In the genomic region with DNA sequence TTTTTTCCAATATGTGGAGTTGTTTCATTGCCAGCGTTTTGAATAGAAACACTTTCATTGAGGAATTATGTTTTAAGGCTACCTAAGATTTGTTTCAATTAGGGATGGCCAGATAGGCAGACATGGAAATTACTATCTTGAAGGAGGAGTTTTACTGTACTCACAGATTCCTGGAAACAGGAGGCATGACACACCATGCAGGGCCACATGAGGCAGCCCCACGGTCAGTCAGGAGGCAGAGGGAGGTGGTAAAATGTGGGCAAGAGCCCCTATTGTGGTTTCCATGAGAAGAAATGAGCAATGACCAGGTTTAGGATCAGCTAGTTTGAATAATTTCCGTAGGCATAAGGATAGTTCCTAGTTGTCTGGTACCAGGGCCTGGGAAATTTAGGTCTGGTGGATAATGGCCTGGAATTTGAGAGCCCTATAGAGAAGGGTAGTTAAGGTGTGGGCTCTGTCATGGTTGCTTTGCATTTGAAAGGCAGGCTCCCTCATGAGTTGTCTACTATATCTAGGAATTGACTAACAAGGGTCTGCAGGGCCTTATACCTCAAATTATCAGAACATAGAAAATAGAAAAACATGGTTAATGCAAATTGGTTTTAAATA, we compare ENCODE assay signal across 1 cellular context.
TF ChIP-seq lines count a peak whose summit lies in the region.

No MANE protein-coding gene starts in this region.

TF ChIP-seq in GM23338, 12 proteins besides CTCF, POLR2A, EP300 and RAD21:
- peak; percentile 61; the same call in 1 of the 2 replicates for TF ChIP-seq ZNF462 (CRISPR knock-in tag; IDR thresholded peaks at IDR 0.05)
- TF ChIP-seq, protein P1, sequence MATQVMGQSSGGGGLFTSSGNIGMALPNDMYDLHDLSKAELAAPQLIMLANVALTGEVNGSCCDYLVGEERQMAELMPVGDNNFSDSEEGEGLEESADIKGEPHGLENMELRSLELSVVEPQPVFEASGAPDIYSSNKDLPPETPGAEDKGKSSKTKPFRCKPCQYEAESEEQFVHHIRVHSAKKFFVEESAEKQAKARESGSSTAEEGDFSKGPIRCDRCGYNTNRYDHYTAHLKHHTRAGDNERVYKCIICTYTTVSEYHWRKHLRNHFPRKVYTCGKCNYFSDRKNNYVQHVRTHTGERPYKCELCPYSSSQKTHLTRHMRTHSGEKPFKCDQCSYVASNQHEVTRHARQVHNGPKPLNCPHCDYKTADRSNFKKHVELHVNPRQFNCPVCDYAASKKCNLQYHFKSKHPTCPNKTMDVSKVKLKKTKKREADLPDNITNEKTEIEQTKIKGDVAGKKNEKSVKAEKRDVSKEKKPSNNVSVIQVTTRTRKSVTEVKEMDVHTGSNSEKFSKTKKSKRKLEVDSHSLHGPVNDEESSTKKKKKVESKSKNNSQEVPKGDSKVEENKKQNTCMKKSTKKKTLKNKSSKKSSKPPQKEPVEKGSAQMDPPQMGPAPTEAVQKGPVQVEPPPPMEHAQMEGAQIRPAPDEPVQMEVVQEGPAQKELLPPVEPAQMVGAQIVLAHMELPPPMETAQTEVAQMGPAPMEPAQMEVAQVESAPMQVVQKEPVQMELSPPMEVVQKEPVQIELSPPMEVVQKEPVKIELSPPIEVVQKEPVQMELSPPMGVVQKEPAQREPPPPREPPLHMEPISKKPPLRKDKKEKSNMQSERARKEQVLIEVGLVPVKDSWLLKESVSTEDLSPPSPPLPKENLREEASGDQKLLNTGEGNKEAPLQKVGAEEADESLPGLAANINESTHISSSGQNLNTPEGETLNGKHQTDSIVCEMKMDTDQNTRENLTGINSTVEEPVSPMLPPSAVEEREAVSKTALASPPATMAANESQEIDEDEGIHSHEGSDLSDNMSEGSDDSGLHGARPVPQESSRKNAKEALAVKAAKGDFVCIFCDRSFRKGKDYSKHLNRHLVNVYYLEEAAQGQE (IDR thresholded peaks at IDR 0.05; ENCODE audit: unreplicated experiment), result no peak
- no peak for TF ChIP-seq JUNB (IDR thresholded peaks at IDR 0.05; ENCODE audit: unreplicated experiment)
- no peak for TF ChIP-seq CREB1 (CRISPR knock-in tag; IDR thresholded peaks at IDR 0.05; ENCODE audit: low read depth)
- TF ChIP-seq ZNF331 (CRISPR knock-in tag; IDR thresholded peaks at IDR 0.05; ENCODE audit: low read depth), result no peak
- peak; percentile 28; the same call in 1 of the 2 replicates for TF ChIP-seq NANOG (IDR thresholded peaks at IDR 0.05; ENCODE audit: borderline replicate concordance)
- no peak for TF ChIP-seq EZH2phosphoT487 (IDR thresholded peaks at IDR 0.05; ENCODE audit: unreplicated experiment)
- TF ChIP-seq ZNF114 (CRISPR knock-in tag; IDR thresholded peaks at IDR 0.05), result no peak
- TF ChIP-seq EZH2 (IDR thresholded peaks at IDR 0.05; ENCODE audit: low read depth, unreplicated experiment), result no peak
- no peak for TF ChIP-seq ETS1 (IDR thresholded peaks at IDR 0.05)
- TF ChIP-seq STAT1 (IDR thresholded peaks at IDR 0.05; ENCODE audit: unreplicated experiment), result no peak
- no peak for TF ChIP-seq POLR2AphosphoS5 (IDR thresholded peaks at IDR 0.05; ENCODE audit: low read depth)
TF ChIP-seq in GM23338: peak in this region for 2.
